In the genomic region with DNA sequence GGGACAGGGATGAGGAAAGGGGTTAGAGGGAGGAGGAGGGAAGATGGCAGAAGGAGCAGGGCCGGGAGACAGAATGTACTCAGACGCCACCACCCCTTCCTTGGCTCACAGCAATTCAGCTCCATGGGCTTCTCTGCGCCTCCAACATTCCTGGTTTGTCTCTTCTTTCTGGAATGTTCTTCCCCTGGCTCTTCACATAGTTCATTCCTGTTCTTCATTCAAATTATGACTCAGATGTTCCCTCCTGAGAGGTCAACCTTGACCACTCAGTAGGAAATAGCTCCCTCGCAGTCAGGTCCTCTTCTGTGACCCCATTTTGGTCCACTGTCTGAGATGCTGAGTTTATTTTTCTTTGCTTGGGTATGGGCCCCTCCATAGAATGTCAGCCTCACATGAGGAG, we compare ENCODE assay signal across 25 cellular contexts.
DNase-seq lines count a peak whose midpoint lies in the region; ATAC-seq and TF ChIP-seq lines count a peak whose summit lies in the region.
"Had no signal": no experiment of that assay in that cellular context is flagged by ENCODE, and none has a peak within 500 bp of the region (broad histone marks: within the 10 kb centered on the region; RNA-seq: fewer than 3 reads in every experiment).

No MANE protein-coding gene starts in this region.

- ATAC-seq in GM18858 (IDR thresholded peaks at IDR 0.05; ENCODE audit: unreplicated experiment) (no peak), GM21825 (IDR thresholded peaks at IDR 0.05; ENCODE audit: unreplicated experiment) (no peak)
- ATAC-seq: GM12878, HepG2, PC-3, Right ventricle myocardium inferior, SK-N-SH treated with all-trans-retinoic acid at 6 μM for 48 hours had no signal

- H3K4me3 Mint-ChIP-seq in brain (peak overlapping the region in 3 of 5 experiments; percentile 6 to 42 (median 41)), neural crest cell (no peak overlapping the region), glutamatergic neuron (ENCODE audit: unreplicated experiment) (no peak overlapping the region)
- H3K4me3 Mint-ChIP-seq: CD4-positive, alpha-beta T cell had no signal

- DNase-seq in AG08396 (ENCODE audit: low spot score) (peak; percentile 9), RPMI7951 (ENCODE audit: low read depth) (peak; percentile 36), neural crest cell (ENCODE audit: low read depth, low spot score) (no peak), glutamatergic neuron (no peak), NCI-H2081 treated with DMSO at 0.1 percent for 48 hours (lab: John Stamatoyannopoulos, UW) (no peak)
- DNase-seq: 8988T; AML-193; CD4-positive, alpha-beta T cell; GDM1; H7; Kasumi-1; MV-4-11; NCI-H1436 treated with DMSO at 0.1 percent for 48 hours; NCI-H187 treated with DMSO at 0.1 percent for 48 hours; NCI-H2107; NCI-H774; PC-3; SJCRH30 had no signal

- H3K4me1 Mint-ChIP-seq in brain (peaks cover 37% of the 10 kb centered on the region), neural crest cell (peaks cover 7% of the 10 kb centered on the region), glutamatergic neuron (ENCODE audit: low read depth, unreplicated experiment) (peaks cover 5% of the 10 kb centered on the region)

- TF ChIP-seq CTCF in brain (conservative IDR thresholded peaks at IDR 0.05) = no peak
- no peak for TF ChIP-seq CTCF in neural crest cell (conservative IDR thresholded peaks at IDR 0.05)
- TF ChIP-seq CTCF in glutamatergic neuron (IDR thresholded peaks at IDR 0.05; ENCODE audit: partially characterized antibody, unreplicated experiment) = no peak

- H3K9me3 Mint-ChIP-seq in brain (peaks cover 0 to 5% (median 0%) of the 10 kb centered on the region in 5 experiments), neural crest cell (no peaks in the 10 kb centered on the region), glutamatergic neuron (ENCODE audit: unreplicated experiment) (no peaks in the 10 kb centered on the region)
- H3K9me3 Mint-ChIP-seq: CD4-positive, alpha-beta T cell had no signal

- H3K27ac Mint-ChIP-seq in brain = peak overlapping the region in 4 of 5 experiments; percentile 60 to 95 (median 84)
- peak overlapping the region; percentile 9 for H3K27ac Mint-ChIP-seq in neural crest cell (ENCODE audit: unreplicated experiment)
- no peak overlapping the region for H3K27ac Mint-ChIP-seq in glutamatergic neuron (ENCODE audit: unreplicated experiment)
- H3K27ac Mint-ChIP-seq: CD4-positive, alpha-beta T cell had no signal

- H3K36me3 Mint-ChIP-seq in brain = no peaks in the 10 kb centered on the region
- H3K36me3 Mint-ChIP-seq in neural crest cell (ENCODE audit: low read depth) = no peaks in the 10 kb centered on the region
- H3K36me3 Mint-ChIP-seq in glutamatergic neuron (ENCODE audit: unreplicated experiment) = no peaks in the 10 kb centered on the region

- H3K27me3 Mint-ChIP-seq in brain (peaks cover 6% of the 10 kb centered on the region), neural crest cell (ENCODE audit: low read depth) (peaks cover 24% of the 10 kb centered on the region), glutamatergic neuron (ENCODE audit: unreplicated experiment) (no peaks in the 10 kb centered on the region)

Comparison
In these comparisons a context has a peak if more than half of its experiments do, and no peak if none do; other contexts are left out.
1. DNase-seq: peak in AG08396 (single experiment) and RPMI7951 (single experiment); none in neural crest cell (single experiment), glutamatergic neuron (single experiment) and NCI-H2081 treated with DMSO at 0.1 percent for 48 hours (single experiment).
2. H3K4me3 Mint-ChIP-seq: peak in brain (3 of 5); none in neural crest cell (single experiment) and glutamatergic neuron (single experiment).